Comparison of ENCODE assay signal across 8 cellular contexts in the genomic region with DNA sequence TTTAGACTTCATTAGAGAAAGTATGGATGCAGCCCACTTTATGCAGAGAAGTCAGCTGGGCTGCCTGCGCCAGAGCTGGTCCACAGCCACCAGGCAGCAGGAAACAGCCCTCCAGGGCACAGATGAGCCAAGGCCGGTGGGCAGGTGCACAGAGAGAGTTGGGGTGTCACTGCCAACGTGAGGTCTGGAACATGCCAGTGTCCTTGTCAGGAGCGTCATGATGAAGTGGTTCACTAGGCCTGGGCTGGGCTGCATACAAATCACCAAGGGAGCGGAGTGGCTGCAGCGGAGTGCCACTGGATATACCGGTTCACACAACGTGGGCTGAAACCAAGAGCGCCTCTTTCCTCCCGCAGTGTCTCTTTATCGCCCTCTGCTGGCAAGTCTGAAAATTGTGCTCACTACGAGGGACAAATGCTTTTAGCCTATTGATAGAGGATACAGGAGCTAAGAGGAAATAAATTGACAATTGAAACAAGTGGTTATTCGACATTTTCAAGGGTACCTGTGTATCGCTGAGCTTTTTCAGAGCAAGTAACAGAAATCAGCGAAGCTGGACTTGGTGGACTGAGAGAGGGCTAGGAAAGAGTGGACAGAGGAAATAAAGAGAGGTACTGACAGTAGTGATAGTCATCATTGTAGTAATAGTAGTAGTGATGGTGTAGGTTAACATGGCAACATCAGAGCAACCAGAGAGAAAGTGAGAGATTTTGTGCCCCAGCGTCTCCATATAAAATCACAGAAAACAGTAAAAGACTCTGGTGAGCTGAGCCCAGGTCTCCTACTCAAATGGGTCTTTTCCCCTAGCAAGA. TPM values are rescaled to one million over a fixed set of nuclear protein-coding genes. Genes with fewer than 3 reads are reported as not detected.
DNase-seq lines count a peak whose midpoint lies in the region; ATAC-seq, FAIRE-seq and TF ChIP-seq lines count a peak whose summit lies in the region.

No MANE protein-coding gene starts in this region.

- WGBS in A549 (ENCODE audit: missing lambda C conversion rate): 17% methylated on average over 16 of the region's 16 CpGs
- WGBS in mammary epithelial cell (ENCODE audit: low coverage, missing lambda C conversion rate): 2% methylated on average over 15 of the region's 16 CpGs

- ATAC-seq in A549 (peak; percentile 96 to 97), GM18511 (IDR thresholded peaks at IDR 0.05; ENCODE audit: unreplicated experiment) (peak; percentile 91), HG03159 (IDR thresholded peaks at IDR 0.05; ENCODE audit: unreplicated experiment) (peak; percentile 89)

- intact Hi-C loops in mammary epithelial cell (cut with micrococcal nuclease): loop anchor here (1.0 kb wide), 1 partner anchor 32 kb away; no protein-coding TSS in a partner anchor

- H4K20me1 ChIP-seq in mammary epithelial cell (ENCODE audit: insufficient read depth, low read length): no peaks in the 10 kb centered on the region

- no peaks in the 10 kb centered on the region for H3K79me2 ChIP-seq in mammary epithelial cell (ENCODE audit: insufficient read depth, low read length)

- in situ Hi-C loops in mammary epithelial cell (cut with MboI; ENCODE audit: low sequenced_read_pairs in 2 of 2): no loop called here

- POLR2A ChIA-PET in A549 (lab: Yijun Ruan, JAX): no interaction called here

- no peak overlapping the region for H3K9ac ChIP-seq in mammary epithelial cell (ENCODE audit: insufficient read depth, low read length)

- DNase-seq in A549 (ENCODE audit: low read depth in 1 of 2, low spot score in 1 of 2): peak; percentile 60 to 81
- peak; percentile 71 for DNase-seq in NCI-H2227 treated with DMSO at 0.1 percent for 48 hours (lab: John Stamatoyannopoulos, UW)
- DNase-seq in WERI-Rb-1: peak; percentile 84
- peak; percentile 75 for DNase-seq in mammary epithelial cell
- DNase-seq in inferior parietal cortex (ENCODE audit: extremely low spot score): peak; percentile 97
- peak; percentile 87 for DNase-seq in stimulated activated CD4-positive, alpha-beta T cell treated with anti-CD3 and anti-CD28 coated beads, Interleukin-15, amount 100 ng/mL, for 24 hours

- TF ChIP-seq RAD21 in A549 (conservative IDR thresholded peaks at IDR 0.05 in 1 of 2, IDR thresholded peaks at IDR 0.05 in 1 of 2): peak; percentile 71 to 81

- no peaks in the 10 kb centered on the region for H3K4me1 ChIP-seq in A549
- H3K4me1 ChIP-seq in mammary epithelial cell (ENCODE audit: insufficient read depth, low read length): peaks cover 3% of the 10 kb centered on the region

- dilution Hi-C loops in mammary epithelial cell (cut with HindIII; ENCODE audit: low sequenced_read_pairs): loop anchor here (5.0 kb wide), 1 partner anchor 37 kb away; no protein-coding TSS in a partner anchor

- TF ChIP-seq CTCF in A549 (IDR thresholded peaks at IDR 0.05) (peak; percentile 85), WERI-Rb-1 (IDR thresholded peaks at IDR 0.05; ENCODE audit: low read depth, low read length) (peak; percentile 87), mammary epithelial cell (conservative IDR thresholded peaks at IDR 0.05 in 1 of 2, IDR thresholded peaks at IDR 0.05 in 1 of 2; ENCODE audit: extremely low read depth in 1 of 2, insufficient read depth in 1 of 2, low read depth in 1 of 2, low read length in 2 of 2) (peak; percentile 95 to 97)

- BruUV-seq in mammary epithelial cell (replicated peaks; lab: Mats Ljungman, UMichigan): no TSS peak

- H3K27ac ChIP-seq in A549: no peak overlapping the region
- no peak overlapping the region for H3K27ac ChIP-seq in WERI-Rb-1
- no peak overlapping the region for H3K27ac ChIP-seq in mammary epithelial cell (ENCODE audit: insufficient read depth, low read depth, low read length)

- TF ChIP-seq POLR2A in A549 (IDR thresholded peaks at IDR 0.05; ENCODE audit: low read length): no peak

- H3K4me3 ChIP-seq in A549: no peak overlapping the region
- no peak overlapping the region for H3K4me3 ChIP-seq in WERI-Rb-1 (ENCODE audit: low read depth, low read length)
- H3K4me3 ChIP-seq in mammary epithelial cell (replicated peaks in 1 of 3; ENCODE audit: insufficient read depth in 1 of 3, low read depth in 2 of 3, low read length in 3 of 3): no peak overlapping the region

- FAIRE-seq in A549 (lab: Jason Lieb, UNC): no peak

- H3K36me3 ChIP-seq in WERI-Rb-1: no peaks in the 10 kb centered on the region
- H3K36me3 ChIP-seq in mammary epithelial cell (ENCODE audit: insufficient read depth, low read length): no peaks in the 10 kb centered on the region

- CTCF ChIA-PET in A549 (lab: Yijun Ruan, JAX) (interaction anchor here (0.6 to 3.5 kb wide), 55 partner anchors 9 to 981 kb away, joined by 3 to 46 read pairs (median 4); partner anchors contain the start of genes ITPR2 and TM7SF3), mammary epithelial cell (lab: Charles Lee; ENCODE audit: low non-redundant PET) (interaction anchor here (0.6 to 1.0 kb wide), 7 partner anchors 15 to 732 kb away, joined by 3 to 11 read pairs (median 3); partner anchors contain the start of gene ITPR2)

- H3K4me2 ChIP-seq in A549: peak overlapping the region; percentile 62
- peak overlapping the region; percentile 77 for H3K4me2 ChIP-seq in mammary epithelial cell (ENCODE audit: insufficient read depth, low read depth, low read length)

- no peak for TF ChIP-seq EP300 in A549 (IDR thresholded peaks at IDR 0.05)

- H3K9me3 ChIP-seq in A549 (peaks cover 3% of the 10 kb centered on the region; the same call in 1 of the 3 replicates), WERI-Rb-1 (ENCODE audit: severe bottlenecking) (no peaks in the 10 kb centered on the region), mammary epithelial cell (replicated peaks; ENCODE audit: insufficient read depth, low read length) (no peaks in the 10 kb centered on the region)

- H3K27me3 ChIP-seq in WERI-Rb-1 (ENCODE audit: insufficient read depth, low read depth, severe bottlenecking) (no peaks in the 10 kb centered on the region), mammary epithelial cell (ENCODE audit: insufficient read depth, low read length) (no peaks in the 10 kb centered on the region)

- peak overlapping the region; percentile 66 for H2AFZ ChIP-seq in mammary epithelial cell (ENCODE audit: low read depth, low read length)

TF ChIP-seq in A549, 52 proteins besides CTCF, POLR2A, EP300 and RAD21:
- TF ChIP-seq, protein P1, sequence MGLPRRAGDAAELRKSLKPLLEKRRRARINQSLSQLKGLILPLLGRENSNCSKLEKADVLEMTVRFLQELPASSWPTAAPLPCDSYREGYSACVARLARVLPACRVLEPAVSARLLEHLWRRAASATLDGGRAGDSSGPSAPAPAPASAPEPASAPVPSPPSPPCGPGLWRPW (IDR thresholded peaks at IDR 0.05): no peak
- no peak for TF ChIP-seq SREBF2 (IDR thresholded peaks at IDR 0.05)
- peak; percentile 69 for TF ChIP-seq SMC3 (IDR thresholded peaks at IDR 0.05)
- TF ChIP-seq CBX8 (IDR thresholded peaks at IDR 0.05): no peak
- no peak for TF ChIP-seq RFX5 (IDR thresholded peaks at IDR 0.05)
- no peak for TF ChIP-seq CHD4 (IDR thresholded peaks at IDR 0.05; ENCODE audit: borderline replicate concordance)
- no peak for TF ChIP-seq CHD2 (IDR thresholded peaks at IDR 0.05; ENCODE audit: low read length, partially characterized antibody)

RNA-seq across cellular contexts. Expression of gene ITPR2, which starts 52.0 kb away (rescaled TPM):
- polyA plus RNA-seq in A549 (2011; rRNA removed) (6.0 and 8.1 TPM in 2 replicates), A549 (2017; fragmentation: RNase III; extraction: RNeasy Plus Mini Kit Qiagen cat#74134 plus additional on column Dnase treatment) (3.1 to 4.4 TPM (median 3.9 TPM) in 3 replicates), mammary epithelial cell (4.2 TPM)
- 0.75 and 0.93 TPM in 2 replicates for polyA plus RNA-seq in A549 (2012; cell fraction: cytosol; rRNA removed)
- polyA plus RNA-seq in A549 (2012; cell fraction: nucleus; rRNA removed): 0.72 and 1.0 TPM in 2 replicates
- 11.8 and 13.6 TPM in 2 replicates for polyA minus RNA-seq in A549 (2011; rRNA and poly(A)+ RNA removed)
- total RNA-seq in mammary epithelial cell: 10 to 100 TPM; 20.5 to 25.6 TPM
- 98.6 TPM for polyA minus RNA-seq in mammary epithelial cell

RNA-seq across cellular contexts. Expression of gene INTS13, which starts 52.8 kb away (rescaled TPM):
- polyA plus RNA-seq in A549 (2011; rRNA removed) (41.2 and 71.7 TPM in 2 replicates), A549 (2017; fragmentation: RNase III; extraction: RNeasy Plus Mini Kit Qiagen cat#74134 plus additional on column Dnase treatment) (30.9 to 39.7 TPM (median 34.9 TPM) in 3 replicates), mammary epithelial cell (19.2 TPM)
- 10.7 and 11.2 TPM in 2 replicates for polyA plus RNA-seq in A549 (2012; cell fraction: cytosol; rRNA removed)
- polyA plus RNA-seq in A549 (2012; cell fraction: nucleus; rRNA removed): 6.3 and 10.2 TPM in 2 replicates
- polyA minus RNA-seq in A549 (2011; rRNA and poly(A)+ RNA removed): 27.4 and 88.4 TPM in 2 replicates
- 10 to 100 TPM; 25.0 to 37.1 TPM for total RNA-seq in mammary epithelial cell
- polyA minus RNA-seq in mammary epithelial cell: 74.1 TPM

RNA-seq across cellular contexts. Expression of gene FGFR1OP2, which starts 53.3 kb away (rescaled TPM):
- polyA plus RNA-seq in A549 (2011; rRNA removed) (37.0 and 51.1 TPM in 2 replicates), A549 (2017; fragmentation: RNase III; extraction: RNeasy Plus Mini Kit Qiagen cat#74134 plus additional on column Dnase treatment) (36.3 to 40.7 TPM (median 38.3 TPM) in 3 replicates), mammary epithelial cell (15.7 TPM)
- 21.3 and 24.9 TPM in 2 replicates for polyA plus RNA-seq in A549 (2012; cell fraction: cytosol; rRNA removed)
- polyA plus RNA-seq in A549 (2012; cell fraction: nucleus; rRNA removed): 7.6 and 10.7 TPM in 2 replicates
- 13.2 and 14.6 TPM in 2 replicates for polyA minus RNA-seq in A549 (2011; rRNA and poly(A)+ RNA removed)
- total RNA-seq in mammary epithelial cell: 10 to 100 TPM; 25.7 to 33.3 TPM
- 28.0 TPM for polyA minus RNA-seq in mammary epithelial cell
